ENCODE assay signal across 19 cellular contexts in genomic region chr1:58919226-58919985, GRCh38.
DNase-seq lines count a peak whose midpoint lies in the region; ATAC-seq, FAIRE-seq and TF ChIP-seq lines count a peak whose summit lies in the region.
"Had no signal": no experiment of that assay in that cellular context is flagged by ENCODE, and none has a peak within 500 bp of the region (broad histone marks: within the 10 kb centered on the region; RNA-seq: fewer than 3 reads in every experiment).

No MANE protein-coding gene starts in this region.

- peak overlapping the region in 2 of 3 experiments; percentile 13 to 16 for H3K27ac Mint-ChIP-seq in nephron
- H3K27ac Mint-ChIP-seq: CD4-positive, alpha-beta T cell had no signal

- peak overlapping the region in 1 of 11 experiments; percentile 17; a peak in 1 of 22 replicates for H3K9ac ChIP-seq in BLaER1 treated with 17β-estradiol and CSF1 and Interleukin-3, amounts not matched to agents 10 nM and 100 nM
- H3K9ac ChIP-seq: GM23248 had no signal

- H3K4me3 ChIP-seq in BLaER1 treated with 17β-estradiol and CSF1 and Interleukin-3, amounts not matched to agents 10 nM and 100 nM: no peak overlapping the region
- H3K4me3 ChIP-seq in HL-60 (replicated peaks; ENCODE audit: insufficient read depth, low read length) (no peak overlapping the region), bronchial epithelial cell (ENCODE audit: low read depth, low read length) (no peak overlapping the region)
- H3K4me3 ChIP-seq: A549, GM23248 had no signal

- H3K36me3 Mint-ChIP-seq in nephron (ENCODE audit: low read depth): peaks cover 1% of the 10 kb centered on the region

- H3K4me3 Mint-ChIP-seq in nephron: no peak overlapping the region
- H3K4me3 Mint-ChIP-seq: CD4-positive, alpha-beta T cell had no signal

- TF ChIP-seq CTCF in HL-60 (IDR thresholded peaks at IDR 0.05; ENCODE audit: insufficient read depth, low read length) (no peak), bronchial epithelial cell (IDR thresholded peaks at IDR 0.05; ENCODE audit: insufficient read depth, low read length, severe bottlenecking) (no peak), nephron (IDR thresholded peaks at IDR 0.05; ENCODE audit: unreplicated experiment in 3 of 3) (no peak)

- peak overlapping the region in 7 of 11 experiments; percentile 13 to 48 (median 37); a peak in 12 of 22 replicates for H3K4me2 ChIP-seq in BLaER1 treated with 17β-estradiol and CSF1 and Interleukin-3, amounts not matched to agents 10 nM and 100 nM
- H3K4me2 ChIP-seq: A549 had no signal

- H3K4me1 ChIP-seq in BLaER1 treated with 17β-estradiol and CSF1 and Interleukin-3, amounts not matched to agents 10 nM and 100 nM: peaks cover 0 to 29% (median 11%) of the 10 kb centered on the region in 10 experiments; a peak in 12 of 20 replicates
- H3K4me1 ChIP-seq: BE2C had no signal

- H3K9me3 ChIP-seq in BLaER1 treated with 17β-estradiol and CSF1 and Interleukin-3, amounts not matched to agents 10 nM and 100 nM (replicated peaks in 1 of 11): peaks cover 12 to 16% (median 13%) of the 10 kb centered on the region in 11 experiments
- H3K9me3 ChIP-seq: BE2C had no signal

- peaks cover 4% of the 10 kb centered on the region for H3K9me3 Mint-ChIP-seq in nephron

- ATAC-seq in GM18909 (IDR thresholded peaks at IDR 0.05; ENCODE audit: poor library complexity, unreplicated experiment): no peak
- ATAC-seq: A549, HCT116 had no signal

- H3K27ac ChIP-seq in BLaER1 treated with 17β-estradiol and CSF1 and Interleukin-3, amounts not matched to agents 10 nM and 100 nM: peak overlapping the region in 6 of 11 experiments; percentile 1 to 64 (median 42); a peak in 12 of 22 replicates
- H3K27ac ChIP-seq in HL-60 (replicated peaks): peak overlapping the region; percentile 52
- H3K27ac ChIP-seq in substantia nigra (ENCODE audit: low read depth, low read length, poor library complexity, severe bottlenecking): no peak overlapping the region
- H3K27ac ChIP-seq: GM23248 had no signal

- no peaks in the 10 kb centered on the region for H3K27me3 ChIP-seq in BLaER1 treated with 17β-estradiol and CSF1 and Interleukin-3, amounts not matched to agents 10 nM and 100 nM
- H3K27me3 ChIP-seq in HL-60 (ENCODE audit: insufficient read depth, poor library complexity, severe bottlenecking): no peaks in the 10 kb centered on the region
- H3K27me3 ChIP-seq in bronchial epithelial cell (ENCODE audit: control insufficient read depth, insufficient read depth, low read length): no peaks in the 10 kb centered on the region
- H3K27me3 ChIP-seq: BE2C had no signal

- H4K20me1 ChIP-seq in BLaER1 treated with 17β-estradiol and CSF1 and Interleukin-3, amounts not matched to agents 10 nM and 100 nM: no peaks in the 10 kb centered on the region

- H3K27me3 Mint-ChIP-seq in nephron (ENCODE audit: low read depth): peaks cover 6% of the 10 kb centered on the region
- H3K27me3 Mint-ChIP-seq: CD4-positive, alpha-beta T cell had no signal

- peaks cover 11% of the 10 kb centered on the region for H3K4me1 Mint-ChIP-seq in nephron

- no peaks in the 10 kb centered on the region; a peak in 1 of 22 replicates for H3K36me3 ChIP-seq in BLaER1 treated with 17β-estradiol and CSF1 and Interleukin-3, amounts not matched to agents 10 nM and 100 nM
- H3K36me3 ChIP-seq in bronchial epithelial cell (ENCODE audit: control insufficient read depth, insufficient read depth, low read length): no peaks in the 10 kb centered on the region
- H3K36me3 ChIP-seq: BE2C had no signal

- peak; percentile 7 for FAIRE-seq in bronchial epithelial cell (lab: Jason Lieb, UNC)
- FAIRE-seq: A549, G401.6 had no signal

- DNase-seq in HL-60 (ENCODE audit: low read depth in 1 of 2, low spot score in 1 of 2) (no peak), bronchial epithelial cell (ENCODE audit: low read depth) (no peak), putamen (ENCODE audit: low spot score) (no peak), substantia nigra (lab: John Stamatoyannopoulos, UW) (no peak), GM19240 (ENCODE audit: insufficient read length, low spot score) (no peak)
- DNase-seq: BE2C; CD4-positive, alpha-beta T cell; COR-L47; GM23248; NCI-H446; NCI-H526 treated with DMSO at 0.1 percent for 48 hours; OCI-M1; Right ventricle myocardium superior had no signal
